Comparison of ENCODE assay signal across 8 cellular contexts in genomic region chr4:88158360-88159136, GRCh38. TPM values are rescaled to one million over a fixed set of nuclear protein-coding genes. Genes with fewer than 3 reads are reported as not detected.
DNase-seq lines count a peak whose midpoint lies in the region; ATAC-seq lines count a peak whose summit lies in the region.

TSS of gene ABCG2 (minus strand) at chr4:88158639. CDS start at chr4:88139995, 18,644 bp downstream.

- peak within 1 kb of the TSS; percentile 69 for H3K9ac ChIP-seq in BLaER1

- H3K27ac ChIP-seq in BLaER1 = peak within 1 kb of the TSS; percentile 30; the same call in 1 of the 2 replicates

- H3K4me2 ChIP-seq in BLaER1 = peak within 1 kb of the TSS; percentile 97

- DNase-seq in HT-29 (ENCODE audit: low spot score) = peak; percentile 78
- peak; percentile 45 for DNase-seq in activated CD4-positive, CD25-positive, alpha-beta regulatory T cell treated with anti-CD3 and anti-CD28 coated beads, Interleukin-2, amount 50 U/mL, for 72 hours
- peak; percentile 79 for DNase-seq in ecto neural progenitor cell (ENCODE audit: low spot score)
- DNase-seq in lung microvascular endothelial cell (ENCODE audit: low read depth in 2 of 2) = peak; percentile 34 to 78
- DNase-seq in stimulated activated CD8-positive, alpha-beta memory T cell treated with anti-CD3 and anti-CD28 coated beads, Interleukin-12 subunit alpha, Interleukin-12 subunit beta, amount 100 ng/mL, for 24 hours (ENCODE audit: extremely low read depth) = peak; percentile 3

- peaks cover 12% of the 10 kb centered on the region; the same call in 1 of the 2 replicates for H3K4me1 ChIP-seq in BLaER1

- H4K20me1 ChIP-seq in BLaER1 = no peaks in the 10 kb centered on the region

- ATAC-seq in GM19351 (IDR thresholded peaks at IDR 0.05; ENCODE audit: unreplicated experiment) (peak; percentile 56), HG03571 (IDR thresholded peaks at IDR 0.05; ENCODE audit: unreplicated experiment) (no peak)

- peaks cover 29% of the 10 kb centered on the region for H3K27me3 ChIP-seq in BLaER1

- no peaks in the 10 kb centered on the region for H3K36me3 ChIP-seq in BLaER1

- no peaks in the 10 kb centered on the region for H3K9me3 ChIP-seq in BLaER1

- peak within 1 kb of the TSS; percentile 76 for H3K4me3 ChIP-seq in BLaER1

RNA-seq across cellular contexts. Expression of gene ABCG2, which starts in this region (rescaled TPM):
- 51.2 and 55.5 TPM in 2 replicates for total RNA-seq in HT-29 (2014; rRNA removed; shearing (Covaris generic))
- total RNA-seq in lung microvascular endothelial cell = 1.8 and 12.9 TPM in 2 replicates

Comparison
In these comparisons a context has a peak if more than half of its experiments do, and no peak if none do; other contexts are left out.
1. DNase-seq: peak in every context shown above with its lines; median percentile 79 in ecto neural progenitor cell; 78 in HT-29; 56 in lung microvascular endothelial cell; 45 in activated CD4-positive, CD25-positive, alpha-beta regulatory T cell treated with anti-CD3 and anti-CD28 coated beads, Interleukin-2, amount 50 U/mL, for 72 hours; 3 in stimulated activated CD8-positive, alpha-beta memory T cell treated with anti-CD3 and anti-CD28 coated beads, Interleukin-12 subunit alpha, Interleukin-12 subunit beta, amount 100 ng/mL, for 24 hours.